In genomic region chr13:82739881-82740280, GRCh38 we compare ENCODE assay signal across 18 cellular contexts.
DNase-seq lines count a peak whose midpoint lies in the region; ATAC-seq, FAIRE-seq and TF ChIP-seq lines count a peak whose summit lies in the region.
"Had no signal": no experiment of that assay in that cellular context is flagged by ENCODE, and none has a peak within 500 bp of the region (broad histone marks: within the 10 kb centered on the region; RNA-seq: fewer than 3 reads in every experiment).

No MANE protein-coding gene starts in this region.

- H3K4me1 Mint-ChIP-seq in osteocyte (ENCODE audit: unreplicated experiment) (peaks cover 12% of the 10 kb centered on the region), immature natural killer cell (no peaks in the 10 kb centered on the region)
- H3K4me1 Mint-ChIP-seq: stimulated activated effector memory CD8-positive, alpha-beta T cell treated with anti-CD3 and anti-CD28 coated beads, Interleukin-12 subunit alpha, Interleukin-12 subunit beta, amount 100 ng/mL, for 72 hours had no signal

- WGBS in SK-N-SH (ENCODE audit: low lambda C conversion rate) = 0% methylated on average over 1 of the region's 1 CpG
- 75% methylated on average over 1 of the region's 1 CpG; no CpG with 5 or more reads in 1 of the 2 experiments for WGBS in H1 (ENCODE audit: extremely low coverage in 1 of 2, insufficient coverage in 1 of 2, insufficient read length in 1 of 2, insufficient replicate concordance in 2 of 2, low coverage in 1 of 2, low lambda C conversion rate in 2 of 2, missing lambda C conversion rate in 1 of 2), 2 experiments

- POLR2A ChIA-PET in SK-N-SH (lab: Yijun Ruan, JAX) = no interaction called here
- POLR2A ChIA-PET in H1 (lab: Charles Lee; ENCODE audit: partially characterized antibody) = no interaction called here

- DNase-seq in SK-N-SH = no peak
- DNase-seq in H1 (ENCODE audit: low read depth in 1 of 2, low spot score in 2 of 2) = no peak
- DNase-seq in osteocyte (ENCODE audit: extremely low spot score, unreplicated experiment) = no peak
- no peak for DNase-seq in activated CD8-positive, alpha-beta memory T cell treated with anti-CD3 and anti-CD28 coated beads, Interleukin-2, amount 50 U/mL, for 48 hours
- no peak for DNase-seq in T-helper 2 cell
- DNase-seq in immature natural killer cell = no peak
- DNase-seq: 8988T; activated naive CD4-positive, alpha-beta T cell; DMS153; Karpas-422; NCI-H1436; NCI-H2171; NCI-H748 treated with DMSO at 0.1 percent for 48 hours had no signal

- H3K79me1 ChIP-seq in H1 (ENCODE audit: low read depth, low read length) = no peaks in the 10 kb centered on the region

- no peak for TF ChIP-seq POLR2A in H1 (IDR thresholded peaks at IDR 0.05; ENCODE audit: control extremely low read depth in 1 of 2, low read depth in 2 of 2, low read length in 2 of 2)

- no peak; the same call in 2 of the 3 replicates for ATAC-seq in SK-N-SH treated with all-trans-retinoic acid at 6 μM for 48 hours

- H4K5ac ChIP-seq in H1 (ENCODE audit: insufficient read length, low read depth, low read length) = no peak overlapping the region

- no peak overlapping the region for H3K18ac ChIP-seq in H1 (ENCODE audit: extremely low read depth, low read length)

- H3K27me3 Mint-ChIP-seq in osteocyte (ENCODE audit: unreplicated experiment) = no peaks in the 10 kb centered on the region
- peaks cover 0 to 3% (median 0%) of the 10 kb centered on the region in 3 donors for H3K27me3 Mint-ChIP-seq in immature natural killer cell (ENCODE audit: low read depth in 3 of 3)

- FAIRE-seq in H1 (lab: Jason Lieb, UNC) = no peak
- FAIRE-seq: astrocyte had no signal

- H3K4me1 ChIP-seq in SK-N-SH (ENCODE audit: control insufficient read depth in 1 of 2, insufficient read depth in 2 of 2, low read depth in 1 of 2, low read length in 1 of 2) (no peaks in the 10 kb centered on the region), Loucy (ENCODE audit: insufficient read depth, low read length, poor library complexity, severe bottlenecking) (no peaks in the 10 kb centered on the region), H1 (replicated peaks in 1 of 4; ENCODE audit: control insufficient read depth in 3 of 4, insufficient read depth in 4 of 4, low read length in 3 of 4) (no peaks in the 10 kb centered on the region)

- H3K9me3 Mint-ChIP-seq in osteocyte (ENCODE audit: unreplicated experiment) (peaks cover 31% of the 10 kb centered on the region), immature natural killer cell (peaks cover 11 to 57% (median 34%) of the 10 kb centered on the region in 6 donors)

- H4K20me1 ChIP-seq in SK-N-SH (ENCODE audit: insufficient read depth) (no peaks in the 10 kb centered on the region), Loucy (ENCODE audit: insufficient read depth, low read length, poor library complexity, severe bottlenecking) (no peaks in the 10 kb centered on the region), H1 (replicated peaks in 1 of 2; ENCODE audit: control insufficient read depth in 1 of 2, insufficient read depth in 2 of 2, low read length in 2 of 2) (no peaks in the 10 kb centered on the region)

- TF ChIP-seq RAD21 in SK-N-SH (IDR thresholded peaks at IDR 0.05; ENCODE audit: low read length) = peak; percentile 18; the same call in 1 of the 2 replicates
- peak; percentile 35 to 54 for TF ChIP-seq RAD21 in H1 (IDR thresholded peaks at IDR 0.05 in 1 of 2, conservative IDR thresholded peaks at IDR 0.05 in 1 of 2; ENCODE audit: low read depth in 2 of 2, low read length in 2 of 2)

- H3K23ac ChIP-seq in H1 (ENCODE audit: insufficient read length) = no peak overlapping the region

- no peak overlapping the region for H2BK20ac ChIP-seq in H1 (ENCODE audit: low read length)

- H2BK12ac ChIP-seq in H1 (ENCODE audit: low read depth, low read length) = no peak overlapping the region

- CTCF ChIA-PET in SK-N-SH (lab: Yijun Ruan, JAX) (no interaction called here), H1 (lab: Charles Lee; ENCODE audit: partially characterized antibody) (interaction anchor here (0.5 to 3.0 kb wide), 5 partner anchors 10 to 791 kb away, joined by 3 to 18 read pairs (median 5); no protein-coding TSS in a partner anchor)

- H4K8ac ChIP-seq in H1 (ENCODE audit: extremely low read depth, insufficient read depth, low read length) = no peak overlapping the region

- H3K56ac ChIP-seq in H1 (replicated peaks; ENCODE audit: insufficient read length, low read depth, low read length) = no peak overlapping the region

- H3K4me3 Mint-ChIP-seq in osteocyte (ENCODE audit: unreplicated experiment) = no peak overlapping the region
- H3K4me3 Mint-ChIP-seq in immature natural killer cell = no peak overlapping the region
- H3K4me3 Mint-ChIP-seq: stimulated activated effector memory CD8-positive, alpha-beta T cell treated with anti-CD3 and anti-CD28 coated beads, Interleukin-12 subunit alpha, Interleukin-12 subunit beta, amount 100 ng/mL, for 72 hours had no signal

- H2AK5ac ChIP-seq in H1 (ENCODE audit: low read depth, low read length) = no peak overlapping the region

- H3K79me2 ChIP-seq in SK-N-SH (ENCODE audit: insufficient read depth) = no peaks in the 10 kb centered on the region
- H3K79me2 ChIP-seq in Loucy (ENCODE audit: insufficient read depth, low read length) = no peaks in the 10 kb centered on the region
- no peaks in the 10 kb centered on the region for H3K79me2 ChIP-seq in H1 (ENCODE audit: control insufficient read depth in 1 of 2, insufficient read depth in 2 of 2, low read length in 2 of 2)

- H3K27ac ChIP-seq in SK-N-SH (ENCODE audit: low read depth in 2 of 2, low read length in 1 of 2) = no peak overlapping the region
- H3K27ac ChIP-seq in H1 (ENCODE audit: low read depth, low read length) = no peak overlapping the region
- H3K27ac ChIP-seq: neutrophil had no signal

- no peaks in the 10 kb centered on the region for H3K36me3 ChIP-seq in SK-N-SH (replicated peaks in 1 of 2; ENCODE audit: control insufficient read depth in 1 of 2, insufficient read depth in 2 of 2, low read length in 1 of 2)
- H3K36me3 ChIP-seq in Loucy (ENCODE audit: insufficient read depth, low read length) = no peaks in the 10 kb centered on the region
- no peaks in the 10 kb centered on the region for H3K36me3 ChIP-seq in H1 (ENCODE audit: control insufficient read depth in 2 of 4, insufficient read depth in 4 of 4, low read length in 3 of 4)
- H3K36me3 ChIP-seq: neutrophil had no signal

- H3K4me3 ChIP-seq in SK-N-SH (ENCODE audit: low read depth in 2 of 2, low read length in 1 of 2) (no peak overlapping the region), Loucy (ENCODE audit: low read length, poor library complexity, severe bottlenecking) (no peak overlapping the region), H1 (ENCODE audit: extremely low read depth in 1 of 4, insufficient read depth in 2 of 4, low read depth in 3 of 4, low read length in 4 of 4) (no peak overlapping the region)

- no peak overlapping the region for H3K27ac Mint-ChIP-seq in osteocyte (ENCODE audit: unreplicated experiment)
- H3K27ac Mint-ChIP-seq in immature natural killer cell = no peak overlapping the region
- H3K27ac Mint-ChIP-seq: stimulated activated effector memory CD8-positive, alpha-beta T cell treated with anti-CD3 and anti-CD28 coated beads, Interleukin-12 subunit alpha, Interleukin-12 subunit beta, amount 100 ng/mL, for 72 hours had no signal

- H3K27me3 ChIP-seq in SK-N-SH (ENCODE audit: insufficient read depth) = no peaks in the 10 kb centered on the region
- H3K27me3 ChIP-seq in Loucy (ENCODE audit: insufficient read depth, low read length, poor library complexity, severe bottlenecking) = no peaks in the 10 kb centered on the region
- no peaks in the 10 kb centered on the region for H3K27me3 ChIP-seq in H1 (replicated peaks in 1 of 4; ENCODE audit: control insufficient read depth in 3 of 4, extremely low read depth in 1 of 4, insufficient read depth in 3 of 4, low read length in 3 of 4)
- H3K27me3 ChIP-seq: neutrophil had no signal

- no peak overlapping the region for H2BK15ac ChIP-seq in H1 (ENCODE audit: low read length)

- H2BK120ac ChIP-seq in H1 (replicated peaks; ENCODE audit: low read depth, low read length) = no peak overlapping the region

- no peak overlapping the region for H3K4ac ChIP-seq in H1 (replicated peaks; ENCODE audit: insufficient read length, low read depth, low read length)

- H3K9me2 ChIP-seq in SK-N-SH (no peaks in the 10 kb centered on the region), Loucy (replicated peaks; ENCODE audit: low read depth, low read length) (no peaks in the 10 kb centered on the region)

- H3K14ac ChIP-seq in H1 (ENCODE audit: insufficient read length) = no peak overlapping the region

- TF ChIP-seq CTCF in SK-N-SH (IDR thresholded peaks at IDR 0.05) (no peak; the same call in 1 of the 2 replicates), Loucy (conservative IDR thresholded peaks at IDR 0.05; ENCODE audit: low read length) (peak; percentile 44), H1 (IDR thresholded peaks at IDR 0.05; ENCODE audit: control extremely low read depth in 1 of 3, insufficient read depth in 1 of 3, low read depth in 1 of 3, low read length in 3 of 3) (peak in 1 of 3 experiments; percentile 38; a peak in 1 of 4 replicates), osteocyte (IDR thresholded peaks at IDR 0.05) (peak; percentile 26)

- H3K9me3 ChIP-seq in SK-N-SH = 0 out of 2 replicates have a peak, but pooled peaks cover 8% of the 10 kb centered on the region
- no peaks in the 10 kb centered on the region for H3K9me3 ChIP-seq in Loucy (ENCODE audit: insufficient read depth, low read depth, low read length)
- H3K9me3 ChIP-seq in H1 (ENCODE audit: insufficient read depth in 2 of 2, low read depth in 1 of 2, low read length in 1 of 2) = no peaks in the 10 kb centered on the region
- H3K9me3 ChIP-seq: neutrophil had no signal

- H3K9ac ChIP-seq in SK-N-SH (no peak overlapping the region), Loucy (ENCODE audit: low read depth, low read length, poor library complexity, severe bottlenecking) (no peak overlapping the region), H1 (replicated peaks in 1 of 4; ENCODE audit: extremely low read depth in 1 of 4, low read depth in 3 of 4, low read length in 3 of 4) (no peak overlapping the region)

- TF ChIP-seq EP300 in SK-N-SH (IDR thresholded peaks at IDR 0.05; ENCODE audit: borderline replicate concordance in 1 of 2, low read depth in 1 of 2, low read length in 1 of 2) = no peak
- no peak for TF ChIP-seq EP300 in H1 (IDR thresholded peaks at IDR 0.05; ENCODE audit: borderline replicate concordance in 1 of 2, low read depth in 2 of 2, low read length in 2 of 2)

- H4K91ac ChIP-seq in H1 (replicated peaks; ENCODE audit: insufficient read length, low read length) = no peak overlapping the region

- H3K36me3 Mint-ChIP-seq in osteocyte (ENCODE audit: unreplicated experiment) (peaks cover 9% of the 10 kb centered on the region), immature natural killer cell (peaks cover 0 to 4% (median 0%) of the 10 kb centered on the region in 3 donors)
- H3K36me3 Mint-ChIP-seq: stimulated activated effector memory CD8-positive, alpha-beta T cell treated with anti-CD3 and anti-CD28 coated beads, Interleukin-12 subunit alpha, Interleukin-12 subunit beta, amount 100 ng/mL, for 72 hours had no signal

- H2AFZ ChIP-seq in SK-N-SH (ENCODE audit: low read depth) (no peak overlapping the region), Loucy (ENCODE audit: low read length) (no peak overlapping the region), H1 (ENCODE audit: low read length) (no peak overlapping the region)

- no peak overlapping the region for H3K4me2 ChIP-seq in SK-N-SH
- no peak overlapping the region for H3K4me2 ChIP-seq in Loucy (ENCODE audit: low read depth, low read length, poor library complexity, severe bottlenecking)
- H3K4me2 ChIP-seq in H1 (ENCODE audit: insufficient read depth in 1 of 2, low read depth in 2 of 2, low read length in 2 of 2) = no peak overlapping the region

- no peaks in the 10 kb centered on the region for H3K23me2 ChIP-seq in H1 (ENCODE audit: low read depth, low read length)

- no peak overlapping the region for H2BK5ac ChIP-seq in H1 (ENCODE audit: low read depth, low read length)

- no peaks in the 10 kb centered on the region for H3F3A ChIP-seq in SK-N-SH (replicated peaks; ENCODE audit: insufficient read depth)
- H3F3A ChIP-seq in Loucy (ENCODE audit: low read depth) = no peaks in the 10 kb centered on the region

Comparison
In these comparisons a context has a peak if more than half of its experiments do, and no peak if none do; other contexts are left out.
1. Of the 17 proteins assayed by ChIP-seq in both H1 and SK-N-SH: peak only in H1: none; only in SK-N-SH: none; in both: RAD21; in neither: 15; mixed calls (peak in some experiments, not most) for 1.